In the genomic region with DNA sequence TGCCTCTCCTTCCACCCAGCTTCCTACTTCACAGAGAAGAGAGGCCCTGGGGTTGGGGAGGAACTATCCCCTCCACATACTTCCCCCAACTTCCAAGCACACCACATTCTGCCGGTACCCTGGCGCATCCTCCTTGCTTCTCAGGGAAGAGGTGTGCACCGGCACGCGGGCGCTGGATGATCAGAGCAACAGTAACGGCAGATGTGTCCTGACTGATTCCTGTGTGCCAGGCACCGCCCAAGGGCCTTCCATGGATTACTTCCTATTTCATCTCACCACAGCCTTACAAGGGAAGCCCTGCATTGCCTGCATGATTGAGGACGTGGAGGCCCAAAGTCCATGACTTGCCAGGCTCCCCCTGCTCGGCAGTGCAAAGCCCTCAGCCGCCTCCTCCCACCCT, we compare ENCODE assay signal across 26 cellular contexts. TPM values are rescaled to one million over a fixed set of nuclear protein-coding genes. Genes with fewer than 3 reads are reported as not detected.
"Had no signal": no experiment of that assay in that cellular context is flagged by ENCODE, and none has a peak within 500 bp of the region (broad histone marks: within the 10 kb centered on the region; RNA-seq: fewer than 3 reads in every experiment).

No MANE protein-coding gene starts in this region.

- H3K9me3 ChIP-seq: ascending aorta, body of pancreas had no signal

- H3K4me1 ChIP-seq: body of pancreas had no signal

- H3K27ac ChIP-seq: ascending aorta, body of pancreas, SK-N-MC had no signal

- H3K36me3 ChIP-seq: ascending aorta had no signal

- H3K4me3 ChIP-seq: ascending aorta, body of pancreas, SK-N-MC had no signal

- DNase-seq: activated CD4-positive, alpha-beta T cell treated with anti-CD3 and anti-CD28 coated beads for 4 hours; activated CD4-positive, alpha-beta T cell treated with anti-CD3 and anti-CD28 coated beads, Interleukin-2, amount 50 U/mL, for 48 hours; activated CD8-positive, alpha-beta memory T cell treated with anti-CD3 and anti-CD28 coated beads, Interleukin-2, amount 10 ng/mL, durations not matched to agents 7 days and 5 days; activated effector memory CD4-positive, alpha-beta T cell treated with Interleukin-2 at 50 U/mL for 16 hours; activated naive CD4-positive, alpha-beta T cell; activated T-cell treated with anti-CD3 and anti-CD28 coated beads, Interleukin-2, amount 50 U/mL, for 24 hours; body of pancreas; central memory CD4-positive, alpha-beta T cell; KBM-7; NCI-H1092 treated with DMSO at 0.1 percent for 48 hours; NCI-H1436; NCI-H1694 treated with DMSO at 0.1 percent for 48 hours; NCI-H2029 treated with DMSO at 0.1 percent for 48 hours; NCI-H345; NCI-H510A treated with DMSO at 0.1 percent for 48 hours; NCI-H69; NK-92 treated with Interleukin-12 subunit alpha and Interleukin-12 subunit beta, amount 100 ng/mL, for 24 hours; OCI-M1; RPMI8226; T-helper 1 cell had no signal

- ATAC-seq: activated CD4-positive, CD25-positive, alpha-beta regulatory T cell treated with anti-CD3 and anti-CD28 coated beads, Interleukin-2, amount 50 U/mL, for 24 hours; activated CD8-positive, alpha-beta memory T cell treated with anti-CD3 and anti-CD28 coated beads, Interleukin-2, amount 10 ng/mL, durations not matched to agents 7 days and 5 days; body of pancreas; Panc1; Right ventricle myocardium inferior had no signal

- H3K27me3 ChIP-seq: ascending aorta, body of pancreas had no signal

RNA-seq across cellular contexts. Expression of a gene that starts 52.9 kb away (rescaled TPM):
- total RNA-seq: activated T-helper 1 cell treated with anti-CD3 and anti-CD28 coated beads, Interleukin-12 subunit alpha, Interleukin-12 subunit beta, Interleukin-2, Interleukin-4 antibody, amounts not matched to agents 30 ng/mL and 10 ng/mL and 1 ng/mL, durations not matched to agents 14 hours and 24 hours and 36 hours; ascending aorta had no signal
